ENCODE assay signal across 8 cellular contexts in genomic region chr12:1797011-1797901, GRCh38. TPM values are rescaled to one million over a fixed set of nuclear protein-coding genes. Genes with fewer than 3 reads are reported as not detected.
DNase-seq lines count a peak whose midpoint lies in the region; ATAC-seq and TF ChIP-seq lines count a peak whose summit lies in the region.

No MANE protein-coding gene starts in this region.

- H4K91ac ChIP-seq in mesenchymal stem cell (ENCODE audit: low read length) = peak overlapping the region; percentile 82

- H3K14ac ChIP-seq in mesenchymal stem cell (ENCODE audit: low read length in 2 of 2) = no peak overlapping the region

- in situ Hi-C loops in GM23248 (cut with MboI) = loop anchor here (10.0 to 25.0 kb wide), 2 partner anchors 228 to 660 kb away; no protein-coding TSS in a partner anchor

- H4K20me1 ChIP-seq in GM23248 (ENCODE audit: insufficient read depth) = no peaks in the 10 kb centered on the region

- H3K27me3 Mint-ChIP-seq in T-helper 17 cell = no peaks in the 10 kb centered on the region
- no peaks in the 10 kb centered on the region for H3K27me3 Mint-ChIP-seq in stimulated activated naive B cell treated with anti-CD40 and anti-IgM and Interleukin-4, amounts not matched to agents 10 μg/mL and 1 μg/mL and 100 μg/mL, for 72 hours

- no peaks in the 10 kb centered on the region for H3K79me1 ChIP-seq in mesenchymal stem cell (replicated peaks; ENCODE audit: low read length, poor library complexity, severe bottlenecking)

- H3K36me3 ChIP-seq in GM23248 (ENCODE audit: low read depth) (no peaks in the 10 kb centered on the region), mesenchymal stem cell (ENCODE audit: control insufficient read depth in 1 of 2, insufficient read depth in 2 of 2, low read depth in 1 of 2, low read length in 2 of 2) (peaks cover 0 to 6% of the 10 kb centered on the region in 2 experiments)

- 12 to 19% methylated on average over 58 of the region's 71 CpGs for WGBS in GM23248 (ENCODE audit: low coverage in 1 of 2, low lambda C conversion rate in 2 of 2, missing lambda C conversion rate in 2 of 2), 2 experiments
- WGBS in mesenchymal stem cell = 55% methylated on average over 65 of the region's 71 CpGs

- H3K9ac ChIP-seq in GM23248 (peak overlapping the region; percentile 68), mesenchymal stem cell (ENCODE audit: low read length) (peak overlapping the region; percentile 87)

- H2BK12ac ChIP-seq in mesenchymal stem cell (ENCODE audit: low read length in 2 of 2) = peak overlapping the region; percentile 23 to 83

- H3K23ac ChIP-seq in mesenchymal stem cell (ENCODE audit: low read length in 2 of 2) = no peak overlapping the region

- peak overlapping the region; percentile 58 for H4K8ac ChIP-seq in mesenchymal stem cell (ENCODE audit: low read length)

- no peak overlapping the region for H2BK5ac ChIP-seq in mesenchymal stem cell (ENCODE audit: low read depth, low read length, poor library complexity, severe bottlenecking)

- peak; percentile 14 for ATAC-seq in T-helper 17 cell
- peak; percentile 4 to 12 for ATAC-seq in stimulated activated naive B cell treated with anti-CD40 and anti-IgM and Interleukin-4, amounts not matched to agents 10 μg/mL and 1 μg/mL and 100 μg/mL, for 72 hours (replicated peaks)

- H3K27me3 ChIP-seq in GM23248 (replicated peaks; ENCODE audit: insufficient read depth) = no peaks in the 10 kb centered on the region
- no peaks in the 10 kb centered on the region for H3K27me3 ChIP-seq in mesenchymal stem cell (ENCODE audit: control insufficient read depth in 1 of 2, insufficient read depth in 1 of 2, low read length in 2 of 2)

- H3K4me2 ChIP-seq in GM23248 (ENCODE audit: unreplicated experiment) (peak overlapping the region; percentile 68), mesenchymal stem cell (ENCODE audit: low read length, poor library complexity, severe bottlenecking) (no peak overlapping the region)

- DNase-seq in AML-193 (lab: John Stamatoyannopoulos, UW) (peak; percentile 35 to 54), GM23248 (peak; percentile 63), T-helper 17 cell (peak in 2 of 3 donors; percentile 63), cardiac fibroblast (ENCODE audit: low read depth in 2 of 2) (peak in 1 of 2 donors; percentile 21), mesenchymal stem cell (no peak), cerebellar cortex (ENCODE audit: low spot score) (no peak), dermis blood vessel endothelial cell (no peak)
- DNase-seq in stimulated activated naive B cell treated with anti-CD40 and anti-IgM and Interleukin-4, amounts not matched to agents 10 μg/mL and 1 μg/mL and 100 μg/mL, for 72 hours = peak; percentile 27

- H3K27ac Mint-ChIP-seq in T-helper 17 cell = peak overlapping the region; percentile 21
- peak overlapping the region; percentile 87 for H3K27ac Mint-ChIP-seq in stimulated activated naive B cell treated with anti-CD40 and anti-IgM and Interleukin-4, amounts not matched to agents 10 μg/mL and 1 μg/mL and 100 μg/mL, for 72 hours

- peak overlapping the region; percentile 71 for H3K4me3 ChIP-seq in GM23248
- peak overlapping the region; percentile 41 to 51 for H3K4me3 ChIP-seq in cardiac fibroblast (replicated peaks in 1 of 2; ENCODE audit: low read depth in 2 of 2, low read length in 2 of 2)
- H3K4me3 ChIP-seq in mesenchymal stem cell (ENCODE audit: insufficient read depth in 1 of 2, low read depth in 1 of 2, low read length in 2 of 2) = peak overlapping the region in 1 of 2 experiments; percentile 83

- no peak overlapping the region for H2BK120ac ChIP-seq in mesenchymal stem cell (ENCODE audit: low read depth, low read length)

- H3K27ac ChIP-seq in GM23248 = no peak overlapping the region
- H3K27ac ChIP-seq in mesenchymal stem cell (ENCODE audit: low read length, poor library complexity, severe bottlenecking) = no peak overlapping the region

- no peaks in the 10 kb centered on the region for H3K9me2 ChIP-seq in GM23248 (ENCODE audit: insufficient read depth)

- no peak overlapping the region for H2AK5ac ChIP-seq in mesenchymal stem cell (ENCODE audit: low read length, severe bottlenecking)

- peak overlapping the region; percentile 0 to 13 for H3K4ac ChIP-seq in mesenchymal stem cell (ENCODE audit: low read depth in 1 of 2, low read length in 2 of 2)

- TF ChIP-seq CTCF in cardiac fibroblast (IDR thresholded peaks at IDR 0.05; ENCODE audit: low read depth, low read length) = no peak

- H2AFZ ChIP-seq in GM23248 (peak overlapping the region; percentile 74), mesenchymal stem cell (ENCODE audit: low read depth, low read length) (no peak overlapping the region)

- no peaks in the 10 kb centered on the region for H3F3A ChIP-seq in GM23248 (ENCODE audit: insufficient read depth)

- peaks cover 14% of the 10 kb centered on the region for H3K4me1 Mint-ChIP-seq in T-helper 17 cell
- H3K4me1 Mint-ChIP-seq in stimulated activated naive B cell treated with anti-CD40 and anti-IgM and Interleukin-4, amounts not matched to agents 10 μg/mL and 1 μg/mL and 100 μg/mL, for 72 hours = peaks cover 23 to 33% of the 10 kb centered on the region in 2 donors

- H3K79me2 ChIP-seq in GM23248 (ENCODE audit: insufficient read depth) = no peaks in the 10 kb centered on the region

- peak overlapping the region; percentile 6 to 14 for H3K18ac ChIP-seq in mesenchymal stem cell (ENCODE audit: low read depth in 1 of 2, low read length in 2 of 2)

- peak overlapping the region; percentile 87 for H2BK15ac ChIP-seq in mesenchymal stem cell (ENCODE audit: low read depth, poor library complexity, severe bottlenecking)

- no peaks in the 10 kb centered on the region for H3K4me1 ChIP-seq in GM23248 (ENCODE audit: insufficient read depth)
- peaks cover 18% of the 10 kb centered on the region for H3K4me1 ChIP-seq in mesenchymal stem cell (ENCODE audit: control insufficient read depth, insufficient read depth, low read depth, low read length)

- peak overlapping the region; percentile 87 for H3K4me3 Mint-ChIP-seq in T-helper 17 cell
- H3K4me3 Mint-ChIP-seq in stimulated activated naive B cell treated with anti-CD40 and anti-IgM and Interleukin-4, amounts not matched to agents 10 μg/mL and 1 μg/mL and 100 μg/mL, for 72 hours = peak overlapping the region; percentile 88 to 89

- no peaks in the 10 kb centered on the region for H3K36me3 Mint-ChIP-seq in T-helper 17 cell (ENCODE audit: low read depth)
- H3K36me3 Mint-ChIP-seq in stimulated activated naive B cell treated with anti-CD40 and anti-IgM and Interleukin-4, amounts not matched to agents 10 μg/mL and 1 μg/mL and 100 μg/mL, for 72 hours = peaks cover under 1 to 4% of the 10 kb centered on the region in 2 donors

- no peaks in the 10 kb centered on the region for H3K9me3 Mint-ChIP-seq in stimulated activated naive B cell treated with anti-CD40 and anti-IgM and Interleukin-4, amounts not matched to agents 10 μg/mL and 1 μg/mL and 100 μg/mL, for 72 hours

- H3K9me3 ChIP-seq in GM23248 (ENCODE audit: low read depth) = no peaks in the 10 kb centered on the region
- H3K9me3 ChIP-seq in T-helper 17 cell (ENCODE audit: control insufficient read depth, low read length, poor library complexity, severe bottlenecking) = no peaks in the 10 kb centered on the region
- no peaks in the 10 kb centered on the region for H3K9me3 ChIP-seq in mesenchymal stem cell (ENCODE audit: control insufficient read depth, low read length)

RNA-seq across cellular contexts. Expression of gene LRTM2, which starts 23.1 kb away (rescaled TPM):
- not detected in 2 replicates for total RNA-seq in GM23248 (2014; rRNA removed; shearing (Covaris generic))
- polyA plus RNA-seq in GM23248 (2016; fragmentation: Nextera tagmentation; extraction: Ambion mirVana) = not detected in 2 replicates
- total RNA-seq in T-helper 17 cell (not detected), dermis blood vessel endothelial cell (not detected in 2 replicates)
- polyA plus RNA-seq in mesenchymal stem cell (2013, experiment 1 of 2) = 0.01 TPM
- polyA plus RNA-seq in mesenchymal stem cell (2013, experiment 2 of 2) = 0.01 TPM

Comparison
In these comparisons a context has a peak if more than half of its experiments do, and no peak if none do; other contexts are left out.
1. DNase-seq: peak in AML-193 (2 of 2), GM23248 (single experiment), T-helper 17 cell (2 of 3) and stimulated activated naive B cell treated with anti-CD40 and anti-IgM and Interleukin-4, amounts not matched to agents 10 μg/mL and 1 μg/mL and 100 μg/mL, for 72 hours (single experiment); none in mesenchymal stem cell (single experiment), cerebellar cortex (single experiment) and dermis blood vessel endothelial cell (single experiment).